ENCODE assay signal across 1 cellular context in the genomic region with DNA sequence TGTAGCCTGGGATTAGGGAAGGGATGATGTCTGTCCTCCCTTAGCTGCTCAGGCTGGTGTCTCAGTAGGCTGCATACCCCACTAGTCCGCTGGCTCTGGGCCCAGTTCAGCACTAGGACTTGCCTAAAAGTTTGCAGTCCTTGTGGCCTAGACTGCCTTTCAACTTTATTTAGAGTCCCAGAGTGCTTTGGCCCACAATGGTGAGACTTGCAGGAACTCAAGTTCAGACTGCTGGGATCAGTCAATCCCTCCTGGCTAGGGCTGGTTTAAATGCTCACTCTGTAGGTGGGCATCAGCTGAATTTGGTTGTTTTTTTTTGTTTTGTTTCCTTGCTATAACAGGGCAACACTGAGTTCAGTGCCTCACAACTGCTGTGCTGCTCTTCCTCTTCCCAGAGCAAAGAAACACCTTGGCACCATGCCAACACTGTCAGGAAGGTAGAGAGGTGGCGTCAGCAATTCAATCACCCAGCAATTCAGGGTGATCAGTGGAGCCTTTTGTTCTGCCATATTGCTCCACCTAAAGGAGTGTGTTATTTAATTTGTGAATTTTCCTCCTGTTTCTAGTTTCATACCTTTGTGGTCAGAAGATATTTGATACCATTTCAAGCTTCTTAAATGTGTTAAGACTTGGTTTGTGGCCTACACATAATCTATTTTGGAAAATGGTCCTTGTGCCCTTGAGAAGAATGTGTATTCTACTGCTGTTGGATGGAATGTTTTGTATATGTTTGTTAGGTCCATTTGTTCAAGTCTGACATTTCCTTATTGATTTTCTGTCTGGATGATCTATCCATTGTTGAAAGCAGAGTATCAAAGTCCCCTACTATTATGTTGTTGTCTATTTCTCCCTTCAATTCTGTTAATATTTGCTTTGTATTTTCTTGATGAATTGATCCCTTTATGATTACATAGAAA.
TF ChIP-seq lines count a peak whose summit lies in the region.

No MANE protein-coding gene starts in this region.

TF ChIP-seq in HepG2, 621 proteins besides CTCF, POLR2A, EP300 and RAD21 (continued from another document and continues in another):
- TF ChIP-seq ZBTB40 (IDR thresholded peaks at IDR 0.05) (no peak), ZBTB40 (CRISPR knock-in tag; IDR thresholded peaks at IDR 0.05) (peak; percentile 91; the same call in 1 of the 2 replicates), PHF8 (CRISPR knock-in tag; IDR thresholded peaks at IDR 0.05) (no peak), ZNF749 (CRISPR knock-in tag; IDR thresholded peaks at IDR 0.05; ENCODE audit: borderline replicate concordance) (no peak), ZNF678 (CRISPR knock-in tag; IDR thresholded peaks at IDR 0.05) (no peak), ZFP1 (CRISPR knock-in tag; IDR thresholded peaks at IDR 0.05) (peak; percentile 38; the same call in 1 of the 2 replicates), REL (CRISPR knock-in tag; conservative IDR thresholded peaks at IDR 0.05) (no peak), SMAD3 (CRISPR knock-in tag; IDR thresholded peaks at IDR 0.05) (no peak), MED8 (CRISPR knock-in tag; IDR thresholded peaks at IDR 0.05; ENCODE audit: insufficient replicate concordance) (peak; percentile 50), SNAPC2 (CRISPR knock-in tag; IDR thresholded peaks at IDR 0.05) (0 out of 2 replicates have a peak, but pooled peaks have one; percentile 51), NR2F6 (IDR thresholded peaks at IDR 0.05) (peak; percentile 56), NR2F6 (CRISPR knock-in tag; IDR thresholded peaks at IDR 0.05) (peak; percentile 14), CENPT (CRISPR knock-in tag; IDR thresholded peaks at IDR 0.05; ENCODE audit: low read depth) (no peak)
- TF ChIP-seq, protein P1, sequence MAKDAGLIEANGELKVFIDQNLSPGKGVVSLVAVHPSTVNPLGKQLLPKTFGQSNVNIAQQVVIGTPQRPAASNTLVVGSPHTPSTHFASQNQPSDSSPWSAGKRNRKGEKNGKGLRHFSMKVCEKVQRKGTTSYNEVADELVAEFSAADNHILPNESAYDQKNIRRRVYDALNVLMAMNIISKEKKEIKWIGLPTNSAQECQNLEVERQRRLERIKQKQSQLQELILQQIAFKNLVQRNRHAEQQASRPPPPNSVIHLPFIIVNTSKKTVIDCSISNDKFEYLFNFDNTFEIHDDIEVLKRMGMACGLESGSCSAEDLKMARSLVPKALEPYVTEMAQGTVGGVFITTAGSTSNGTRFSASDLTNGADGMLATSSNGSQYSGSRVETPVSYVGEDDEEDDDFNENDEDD (CRISPR knock-in tag; IDR thresholded peaks at IDR 0.05; ENCODE audit: borderline replicate concordance): no peak; the same call in 1 of the 2 replicates
- TF ChIP-seq, protein P2, sequence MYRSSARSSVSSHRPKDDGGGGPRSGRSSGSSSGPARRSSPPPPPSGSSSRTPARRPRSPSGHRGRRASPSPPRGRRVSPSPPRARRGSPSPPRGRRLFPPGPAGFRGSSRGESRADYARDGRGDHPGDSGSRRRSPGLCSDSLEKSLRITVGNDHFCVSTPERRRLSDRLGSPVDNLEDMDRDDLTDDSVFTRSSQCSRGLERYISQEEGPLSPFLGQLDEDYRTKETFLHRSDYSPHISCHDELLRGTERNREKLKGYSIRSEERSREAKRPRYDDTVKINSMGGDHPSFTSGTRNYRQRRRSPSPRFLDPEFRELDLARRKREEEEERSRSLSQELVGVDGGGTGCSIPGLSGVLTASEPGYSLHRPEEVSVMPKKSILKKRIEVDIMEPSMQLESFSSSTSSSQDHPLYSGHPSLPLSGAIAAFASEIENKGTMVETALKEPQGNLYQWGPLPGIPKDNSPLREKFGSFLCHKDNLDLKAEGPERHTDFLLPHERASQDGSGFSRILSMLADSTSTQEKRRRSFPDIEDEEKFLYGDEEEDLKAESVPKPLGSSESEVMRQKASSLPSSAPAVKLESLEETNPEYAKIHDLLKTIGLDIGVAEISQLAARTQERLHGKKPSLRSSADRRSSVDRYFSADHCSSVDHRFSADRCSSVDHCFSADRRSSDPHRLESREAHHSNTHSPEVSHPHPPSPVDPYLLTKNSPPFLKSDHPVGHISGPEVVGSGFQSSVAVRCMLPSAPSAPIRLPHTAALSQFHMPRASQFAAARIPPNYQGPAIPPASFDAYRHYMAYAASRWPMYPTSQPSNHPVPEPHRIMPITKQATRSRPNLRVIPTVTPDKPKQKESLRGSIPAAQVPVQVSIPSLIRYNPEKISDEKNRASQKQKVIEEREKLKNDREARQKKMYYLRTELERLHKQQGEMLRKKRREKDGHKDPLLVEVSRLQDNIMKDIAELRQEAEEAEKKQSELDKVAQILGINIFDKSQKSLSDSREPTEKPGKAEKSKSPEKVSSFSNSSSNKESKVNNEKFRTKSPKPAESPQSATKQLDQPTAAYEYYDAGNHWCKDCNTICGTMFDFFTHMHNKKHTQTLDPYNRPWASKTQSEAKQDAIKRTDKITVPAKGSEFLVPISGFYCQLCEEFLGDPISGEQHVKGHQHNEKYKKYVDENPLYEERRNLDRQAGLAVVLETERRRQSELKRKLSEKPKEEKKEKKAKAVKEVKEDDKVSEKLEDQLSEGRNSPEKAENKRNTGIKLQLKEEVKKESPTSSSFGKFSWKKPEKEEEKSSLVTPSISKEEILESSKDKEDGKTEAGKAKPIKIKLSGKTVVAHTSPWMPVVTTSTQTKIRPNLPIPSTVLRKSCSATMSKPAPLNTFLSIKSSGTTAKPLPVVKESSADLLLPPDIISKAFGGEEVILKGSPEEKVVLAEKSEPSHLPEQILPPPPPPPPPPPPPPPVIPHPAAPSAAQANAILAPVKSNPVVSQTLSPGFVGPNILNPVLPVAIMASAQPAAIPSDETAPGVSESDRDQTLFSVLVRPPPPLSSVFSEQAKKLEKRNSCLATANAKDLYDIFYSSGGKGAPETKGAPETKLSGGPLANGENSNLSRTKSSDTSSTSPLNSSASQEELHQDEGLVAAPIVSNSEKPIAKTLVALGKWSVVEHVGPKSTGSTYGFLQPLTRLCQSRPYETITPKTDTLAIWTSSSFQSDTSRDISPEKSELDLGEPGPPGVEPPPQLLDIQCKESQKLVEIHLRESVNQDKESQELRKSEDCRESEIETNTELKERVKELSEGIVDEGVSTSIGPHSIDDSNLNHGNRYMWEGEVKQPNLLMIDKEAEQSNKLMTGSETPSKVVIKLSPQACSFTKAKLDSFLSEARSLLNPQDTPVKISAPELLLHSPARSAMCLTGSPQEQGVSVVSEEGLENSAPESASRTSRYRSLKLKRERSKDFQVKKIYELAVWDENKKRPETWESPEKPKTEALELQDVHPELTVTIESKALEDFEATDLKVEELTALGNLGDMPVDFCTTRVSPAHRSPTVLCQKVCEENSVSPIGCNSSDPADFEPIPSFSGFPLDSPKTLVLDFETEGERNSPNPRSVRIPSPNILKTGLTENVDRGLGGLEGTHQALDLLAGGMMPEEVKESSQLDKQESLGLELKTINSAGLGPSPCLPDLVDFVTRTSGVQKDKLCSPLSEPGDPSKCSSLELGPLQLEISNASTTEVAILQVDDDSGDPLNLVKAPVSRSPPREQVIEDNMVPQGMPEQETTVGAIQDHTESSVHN (CRISPR knock-in tag; IDR thresholded peaks at IDR 0.05): no peak
- TF ChIP-seq, protein P3, sequence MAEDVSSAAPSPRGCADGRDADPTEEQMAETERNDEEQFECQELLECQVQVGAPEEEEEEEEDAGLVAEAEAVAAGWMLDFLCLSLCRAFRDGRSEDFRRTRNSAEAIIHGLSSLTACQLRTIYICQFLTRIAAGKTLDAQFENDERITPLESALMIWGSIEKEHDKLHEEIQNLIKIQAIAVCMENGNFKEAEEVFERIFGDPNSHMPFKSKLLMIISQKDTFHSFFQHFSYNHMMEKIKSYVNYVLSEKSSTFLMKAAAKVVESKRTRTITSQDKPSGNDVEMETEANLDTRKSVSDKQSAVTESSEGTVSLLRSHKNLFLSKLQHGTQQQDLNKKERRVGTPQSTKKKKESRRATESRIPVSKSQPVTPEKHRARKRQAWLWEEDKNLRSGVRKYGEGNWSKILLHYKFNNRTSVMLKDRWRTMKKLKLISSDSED (CRISPR knock-in tag; IDR thresholded peaks at IDR 0.05): no peak
- TF ChIP-seq, protein P4, sequence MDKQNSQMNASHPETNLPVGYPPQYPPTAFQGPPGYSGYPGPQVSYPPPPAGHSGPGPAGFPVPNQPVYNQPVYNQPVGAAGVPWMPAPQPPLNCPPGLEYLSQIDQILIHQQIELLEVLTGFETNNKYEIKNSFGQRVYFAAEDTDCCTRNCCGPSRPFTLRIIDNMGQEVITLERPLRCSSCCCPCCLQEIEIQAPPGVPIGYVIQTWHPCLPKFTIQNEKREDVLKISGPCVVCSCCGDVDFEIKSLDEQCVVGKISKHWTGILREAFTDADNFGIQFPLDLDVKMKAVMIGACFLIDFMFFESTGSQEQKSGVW (CRISPR knock-in tag; IDR thresholded peaks at IDR 0.05; ENCODE audit: borderline replicate concordance): no peak
- TF ChIP-seq, protein P5, sequence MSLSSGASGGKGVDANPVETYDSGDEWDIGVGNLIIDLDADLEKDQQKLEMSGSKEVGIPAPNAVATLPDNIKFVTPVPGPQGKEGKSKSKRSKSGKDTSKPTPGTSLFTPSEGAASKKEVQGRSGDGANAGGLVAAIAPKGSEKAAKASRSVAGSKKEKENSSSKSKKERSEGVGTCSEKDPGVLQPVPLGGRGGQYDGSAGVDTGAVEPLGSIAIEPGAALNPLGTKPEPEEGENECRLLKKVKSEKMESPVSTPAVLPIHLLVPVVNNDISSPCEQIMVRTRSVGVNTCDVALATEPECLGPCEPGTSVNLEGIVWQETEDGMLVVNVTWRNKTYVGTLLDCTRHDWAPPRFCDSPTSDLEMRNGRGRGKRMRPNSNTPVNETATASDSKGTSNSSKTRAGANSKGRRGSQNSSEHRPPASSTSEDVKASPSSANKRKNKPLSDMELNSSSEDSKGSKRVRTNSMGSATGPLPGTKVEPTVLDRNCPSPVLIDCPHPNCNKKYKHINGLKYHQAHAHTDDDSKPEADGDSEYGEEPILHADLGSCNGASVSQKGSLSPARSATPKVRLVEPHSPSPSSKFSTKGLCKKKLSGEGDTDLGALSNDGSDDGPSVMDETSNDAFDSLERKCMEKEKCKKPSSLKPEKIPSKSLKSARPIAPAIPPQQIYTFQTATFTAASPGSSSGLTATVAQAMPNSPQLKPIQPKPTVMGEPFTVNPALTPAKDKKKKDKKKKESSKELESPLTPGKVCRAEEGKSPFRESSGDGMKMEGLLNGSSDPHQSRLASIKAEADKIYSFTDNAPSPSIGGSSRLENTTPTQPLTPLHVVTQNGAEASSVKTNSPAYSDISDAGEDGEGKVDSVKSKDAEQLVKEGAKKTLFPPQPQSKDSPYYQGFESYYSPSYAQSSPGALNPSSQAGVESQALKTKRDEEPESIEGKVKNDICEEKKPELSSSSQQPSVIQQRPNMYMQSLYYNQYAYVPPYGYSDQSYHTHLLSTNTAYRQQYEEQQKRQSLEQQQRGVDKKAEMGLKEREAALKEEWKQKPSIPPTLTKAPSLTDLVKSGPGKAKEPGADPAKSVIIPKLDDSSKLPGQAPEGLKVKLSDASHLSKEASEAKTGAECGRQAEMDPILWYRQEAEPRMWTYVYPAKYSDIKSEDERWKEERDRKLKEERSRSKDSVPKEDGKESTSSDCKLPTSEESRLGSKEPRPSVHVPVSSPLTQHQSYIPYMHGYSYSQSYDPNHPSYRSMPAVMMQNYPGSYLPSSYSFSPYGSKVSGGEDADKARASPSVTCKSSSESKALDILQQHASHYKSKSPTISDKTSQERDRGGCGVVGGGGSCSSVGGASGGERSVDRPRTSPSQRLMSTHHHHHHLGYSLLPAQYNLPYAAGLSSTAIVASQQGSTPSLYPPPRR (CRISPR knock-in tag; IDR thresholded peaks at IDR 0.05; ENCODE audit: borderline replicate concordance): peak; percentile 49; the same call in 1 of the 2 replicates
